Comparison of ENCODE assay signal across 8 cellular contexts in the genomic region with DNA sequence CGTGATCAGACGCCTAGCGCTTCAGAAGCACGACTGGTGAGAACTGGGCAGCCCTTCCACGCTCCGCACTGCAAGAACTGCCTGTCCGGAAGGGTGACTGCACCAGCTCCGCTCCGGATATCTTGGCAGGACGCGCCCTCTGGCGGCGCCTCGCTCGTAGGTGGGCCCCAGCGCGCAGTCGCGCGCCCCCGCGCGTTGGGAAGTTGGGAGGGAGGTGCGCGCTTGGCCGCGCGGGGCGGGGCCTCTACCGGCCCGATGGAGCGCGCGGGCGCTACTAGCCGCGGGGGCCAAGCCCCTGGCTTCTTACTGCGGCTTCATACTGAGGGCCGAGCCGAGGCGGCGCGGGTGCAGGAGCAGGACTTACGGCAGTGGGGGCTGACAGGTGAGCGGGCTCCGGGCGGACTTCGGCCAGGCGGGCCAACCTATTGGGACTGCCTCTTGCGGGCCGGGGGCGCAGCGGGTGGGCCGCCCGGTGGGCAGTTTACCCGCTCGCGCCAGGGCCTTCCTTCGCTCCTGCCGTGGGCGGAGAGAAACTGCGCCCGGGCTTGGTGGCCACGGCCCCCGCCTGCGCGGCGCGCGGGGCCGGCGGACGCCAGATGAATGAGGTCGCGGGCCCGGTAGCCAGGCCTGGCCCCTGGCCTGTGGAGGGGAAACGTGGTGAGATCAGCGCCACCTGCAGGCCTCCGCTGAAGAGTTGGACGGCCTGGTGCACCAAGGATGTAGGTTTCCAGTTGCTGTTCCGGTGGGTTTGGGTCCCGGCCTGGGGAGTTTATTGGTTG. TPM values are rescaled to one million over a fixed set of nuclear protein-coding genes. Genes with fewer than 3 reads are reported as not detected.
DNase-seq lines count a peak whose midpoint lies in the region; ATAC-seq and TF ChIP-seq lines count a peak whose summit lies in the region.

TSS of gene CHD1L (plus strand) at position 236 of the 779 bp plus-strand sequence. CDS start at position 256, 20 bp downstream.

- peaks cover 29% of the 10 kb centered on the region for H3K4me1 ChIP-seq in left ventricle myocardium inferior
- peaks cover 4% of the 10 kb centered on the region for H3K4me1 ChIP-seq in prostate gland (replicated peaks)
- H3K4me1 ChIP-seq in urinary bladder (ENCODE audit: insufficient read depth) = no peaks in the 10 kb centered on the region

- TF ChIP-seq POLR2A in prostate gland (IDR thresholded peaks at IDR 0.05) = peak; percentile 36

- TF ChIP-seq CTCF in GM13976 (IDR thresholded peaks at IDR 0.05; ENCODE audit: borderline replicate concordance, control extremely low read depth, extremely low read depth, insufficient read depth, missing control alignments) (peak; percentile 92), left ventricle myocardium inferior (IDR thresholded peaks at IDR 0.05; ENCODE audit: borderline replicate concordance) (peak; percentile 80), prostate gland (IDR thresholded peaks at IDR 0.05) (peak; percentile 86 to 99 (median 94))

- in situ Hi-C loops in GM13976 (cut with MboI; ENCODE audit: low sequenced_read_pairs, unreplicated experiment) = no loop called here

- no peaks in the 10 kb centered on the region for H3K27me3 ChIP-seq in left ventricle myocardium inferior (ENCODE audit: low read depth)
- H3K27me3 ChIP-seq in prostate gland (replicated peaks; ENCODE audit: insufficient read depth) = no peaks in the 10 kb centered on the region

- DNase-seq in GM13976 (ENCODE audit: low spot score) (peak; percentile 92), NCI-H146 (lab: John Stamatoyannopoulos, UW) (peak; percentile 94), T-helper 1 cell (peak; percentile 83 to 96 (median 87)), amniotic epithelial cell (ENCODE audit: low read depth) (peak; percentile 94), left ventricle myocardium inferior (peak; percentile 96), prostate gland (ENCODE audit: low spot score) (peak; percentile 96)

- H3K4me3 ChIP-seq in left ventricle myocardium inferior = peak within 1 kb of the TSS; percentile 98
- peak within 1 kb of the TSS; percentile 82 to 83 for H3K4me3 ChIP-seq in prostate gland
- peak within 1 kb of the TSS; percentile 77 for H3K4me3 ChIP-seq in urinary bladder (ENCODE audit: low read depth, low read length)

- WGBS in prostate gland = 0% methylated on average over 53 of the region's 82 CpGs
- under 1% methylated on average over 82 of the region's 82 CpGs for WGBS in urinary bladder

- ATAC-seq in HG02870 (IDR thresholded peaks at IDR 0.05; ENCODE audit: unreplicated experiment) = peak; percentile 82

- H3K9me3 ChIP-seq in left ventricle myocardium inferior (replicated peaks) (no peaks in the 10 kb centered on the region), prostate gland (no peaks in the 10 kb centered on the region)

- H3K27ac ChIP-seq in left ventricle myocardium inferior (replicated peaks) (peak within 1 kb of the TSS; percentile 96), prostate gland (peak within 1 kb of the TSS; percentile 88), urinary bladder (ENCODE audit: low read depth) (peak within 1 kb of the TSS; percentile 64)

- no peaks in the 10 kb centered on the region for H3K36me3 ChIP-seq in left ventricle myocardium inferior
- H3K36me3 ChIP-seq in prostate gland = no peaks in the 10 kb centered on the region
- no peaks in the 10 kb centered on the region for H3K36me3 ChIP-seq in urinary bladder (ENCODE audit: insufficient read depth)

- intact Hi-C loops in left ventricle myocardium inferior (cut with micrococcal nuclease) = loop anchor here (5.0 kb wide), 1 partner anchor 65 kb away; no protein-coding TSS in a partner anchor
- intact Hi-C loops in prostate gland (cut with DNase I) = loop anchor here (1.0 kb wide), 1 partner anchor 70 kb away; the partner anchor contains the start of gene PRKAB2

RNA-seq across cellular contexts. Expression of gene CHD1L, which starts in this region (rescaled TPM):
- total RNA-seq in left ventricle myocardium inferior = 7.6 TPM
- total RNA-seq in prostate gland = 10 to 100 TPM; 21.4 to 22.0 TPM
- total RNA-seq in urinary bladder = 29.8 TPM
- 12.5 TPM for polyA plus RNA-seq in urinary bladder

Comparison
In these comparisons a context has a peak if more than half of its experiments do, and no peak if none do; other contexts are left out.
1. Peak in every context shown above with its lines: DNase-seq, ATAC-seq, H3K4me3 ChIP-seq and H3K27ac ChIP-seq.